Comparison of ENCODE assay signal across 8 cellular contexts in genomic region chr1:72557446-72558049, GRCh38.
DNase-seq lines count a peak whose midpoint lies in the region; ATAC-seq and TF ChIP-seq lines count a peak whose summit lies in the region.

No MANE protein-coding gene starts in this region.

- no peak for ATAC-seq in HG02884 (IDR thresholded peaks at IDR 0.05; ENCODE audit: unreplicated experiment)
- no peak for ATAC-seq in HG03460 (IDR thresholded peaks at IDR 0.05; ENCODE audit: unreplicated experiment)
- ATAC-seq in stimulated activated naive CD8-positive, alpha-beta T cell treated with anti-CD3 and anti-CD28 coated beads, Interleukin-15, Interleukin-2, amounts not matched to agents 100 U/mL and 50 U/mL, for 24 hours: no peak

- in situ Hi-C loops in T47D (cut with HindIII; ENCODE audit: low pct_unique_long_range_greater_than_20kb, low sequenced_read_pairs): no loop called here
- in situ Hi-C loops in GM13976 (cut with MboI; ENCODE audit: low sequenced_read_pairs, unreplicated experiment): no loop called here

- H3K4me3 ChIP-seq in Jurkat, Clone E6-1 (ENCODE audit: low read length): no peak overlapping the region

- TF ChIP-seq CTCF in GM13976 (IDR thresholded peaks at IDR 0.05; ENCODE audit: borderline replicate concordance, control extremely low read depth, extremely low read depth, insufficient read depth, missing control alignments): no peak

- peak; percentile 10 for DNase-seq in DMS153 treated with DMSO at 0.1 percent for 48 hours (lab: John Stamatoyannopoulos, UW; ENCODE audit: unreplicated experiment)
- peak; percentile 22 for DNase-seq in Jurkat, Clone E6-1 (ENCODE audit: low read depth, low spot score)
- peak; percentile 0 to 65 for DNase-seq in T47D (ENCODE audit: low read depth in 1 of 2, low spot score in 1 of 2)
- peak; percentile 17 for DNase-seq in midbrain (lab: John Stamatoyannopoulos, UW)
- DNase-seq in stimulated activated naive CD8-positive, alpha-beta T cell treated with anti-CD3 and anti-CD28 coated beads, Interleukin-15, Interleukin-2, amounts not matched to agents 100 U/mL and 50 U/mL, for 24 hours: no peak
- no peak for DNase-seq in GM13976 (ENCODE audit: low spot score)

Comparison
In these comparisons a context has a peak if more than half of its experiments do, and no peak if none do; other contexts are left out.
1. DNase-seq: peak in DMS153 treated with DMSO at 0.1 percent for 48 hours (single experiment), Jurkat, Clone E6-1 (single experiment), T47D (2 of 2) and midbrain (single experiment); none in stimulated activated naive CD8-positive, alpha-beta T cell treated with anti-CD3 and anti-CD28 coated beads, Interleukin-15, Interleukin-2, amounts not matched to agents 100 U/mL and 50 U/mL, for 24 hours (single experiment) and GM13976 (single experiment).